Comparison of ENCODE assay signal across 8 cellular contexts in the genomic region with DNA sequence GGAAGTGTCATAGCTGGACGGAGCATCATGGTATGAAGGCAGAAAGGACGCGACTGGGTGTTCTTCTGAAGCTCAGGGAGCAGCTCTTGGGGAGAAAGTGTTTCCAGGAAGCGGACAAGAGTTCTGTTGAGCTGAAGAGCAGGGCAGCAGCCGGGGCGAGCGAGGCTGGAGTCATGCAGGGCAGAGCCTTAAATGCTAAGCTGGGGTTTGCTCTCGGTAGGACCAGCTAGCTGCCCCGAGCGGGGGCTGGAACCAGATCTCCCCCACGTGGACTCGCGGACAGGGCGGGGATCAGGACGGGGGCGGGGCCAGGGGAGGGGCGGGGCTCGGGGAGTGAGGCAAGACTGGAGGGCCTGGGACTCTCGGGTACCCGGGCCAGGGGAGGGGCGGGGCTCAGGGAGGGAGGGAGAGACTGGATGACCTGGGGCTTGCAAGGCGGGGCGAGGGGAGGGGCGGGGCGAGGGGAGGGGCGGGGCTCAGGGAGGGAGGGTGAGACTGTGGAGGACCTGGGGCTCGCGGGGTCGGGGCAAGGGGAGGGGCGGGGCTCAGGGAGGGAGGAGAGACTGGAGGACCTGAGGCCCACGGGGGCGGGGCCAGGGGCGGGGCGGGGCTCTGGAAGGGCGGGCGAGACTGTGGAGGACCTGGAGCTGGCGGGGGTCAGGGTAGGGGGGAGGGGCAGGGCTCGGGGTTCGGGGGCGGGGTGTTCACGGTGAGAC. TPM values are rescaled to one million over a fixed set of nuclear protein-coding genes. Genes with fewer than 3 reads are reported as not detected.
DNase-seq lines count a peak whose midpoint lies in the region; ATAC-seq and TF ChIP-seq lines count a peak whose summit lies in the region.

No MANE protein-coding gene starts in this region.

- H3K27ac ChIP-seq in 22Rv1: peak overlapping the region; percentile 64

- H3K4me3 ChIP-seq in kidney epithelial cell (ENCODE audit: low read depth, low read length): peak overlapping the region; percentile 67

- DNase-seq in NCI-H446 treated with DMSO at 0.1 percent for 48 hours (lab: John Stamatoyannopoulos, UW) (peak; percentile 60), cerebellum (ENCODE audit: low spot score) (peak; percentile 91), kidney epithelial cell (ENCODE audit: low read depth) (peak; percentile 51)
- peak; percentile 91 for DNase-seq in activated CD4-positive, alpha-beta T cell treated with anti-CD3 and anti-CD28 coated beads for 24 hours (ENCODE audit: low read depth in 2 of 2)
- DNase-seq in stimulated activated CD4-positive, alpha-beta T cell treated with anti-CD3 and anti-CD28 coated beads, Interleukin-12 subunit alpha, Interleukin-12 subunit beta, amount 100 ng/mL, for 48 hours (ENCODE audit: low read depth in 2 of 3, low spot score in 1 of 3): peak; percentile 85 to 94 (median 94)

- peak; percentile 48 for ATAC-seq in GM18511 (IDR thresholded peaks at IDR 0.05; ENCODE audit: unreplicated experiment)
- peak; percentile 54 for ATAC-seq in HG03108 (IDR thresholded peaks at IDR 0.05; ENCODE audit: unreplicated experiment)

- no peaks in the 10 kb centered on the region for H3K27me3 ChIP-seq in kidney epithelial cell (ENCODE audit: control insufficient read depth, insufficient read depth, low read length)

- no peaks in the 10 kb centered on the region for H3K36me3 ChIP-seq in kidney epithelial cell (ENCODE audit: control insufficient read depth, insufficient read depth, low read length)

- no peak for TF ChIP-seq CTCF in 22Rv1 (IDR thresholded peaks at IDR 0.05)
- no peak for TF ChIP-seq CTCF in kidney epithelial cell (IDR thresholded peaks at IDR 0.05; ENCODE audit: insufficient read depth, low read length, poor library complexity, severe bottlenecking)

RNA-seq across cellular contexts. Expression of a gene that starts 0.5 kb away (rescaled TPM):
- total RNA-seq in cerebellum: 9.9 TPM
- 21.1 and 26.9 TPM in 2 replicates for total RNA-seq in kidney epithelial cell

Comparison
In these comparisons a context has a peak if more than half of its experiments do, and no peak if none do; other contexts are left out.
1. Peak in every context shown above with its lines: DNase-seq, ATAC-seq, H3K4me3 ChIP-seq and H3K27ac ChIP-seq.